8 cellular contexts compared by ENCODE assay signal in the genomic region with DNA sequence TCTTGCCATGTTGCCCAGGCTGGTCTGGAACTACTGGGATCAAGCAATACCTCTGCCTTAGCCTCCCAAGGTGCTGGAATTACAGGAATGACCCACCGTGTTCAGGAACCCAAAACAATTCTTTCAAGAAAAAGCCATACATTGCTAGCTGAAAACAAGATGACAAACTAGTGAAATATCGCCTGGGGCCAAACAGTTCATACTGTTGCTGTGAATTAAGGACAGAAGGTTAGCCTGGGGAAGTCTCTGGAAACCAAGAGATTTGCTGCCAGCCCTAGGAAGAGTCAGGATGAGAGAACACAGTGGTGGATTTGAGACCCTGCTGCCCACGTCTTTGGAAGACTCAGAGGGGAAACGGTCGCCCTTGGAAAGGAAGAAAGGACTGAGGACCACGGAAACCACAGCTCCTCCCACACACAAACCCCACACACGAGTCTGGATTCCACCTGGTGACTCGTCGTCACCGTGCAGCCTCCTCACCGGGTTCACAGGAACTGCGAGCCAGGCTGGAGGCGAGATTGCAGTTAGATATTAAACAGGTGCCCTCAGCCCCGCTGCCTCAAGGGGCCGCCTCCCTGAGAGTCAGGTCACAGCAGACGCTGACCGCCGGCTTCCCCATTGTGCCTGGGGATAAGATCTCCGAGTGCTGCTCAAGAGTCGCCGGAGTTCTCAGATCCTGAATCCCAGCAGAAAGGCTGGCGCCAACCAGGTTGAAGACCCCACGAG. TPM values are rescaled to one million over a fixed set of nuclear protein-coding genes. Genes with fewer than 3 reads are reported as not detected.
DNase-seq lines count a peak whose midpoint lies in the region; ATAC-seq and TF ChIP-seq lines count a peak whose summit lies in the region.
"Not testable (repeated sequence)": the region's sequence is repeated elsewhere in the genome, so short reads cannot be mapped to it uniquely, and the experiment has no call there.

No MANE protein-coding gene starts in this region.

- H3K27ac ChIP-seq in HUES64 (ENCODE audit: low read depth, low read length) (peak overlapping the region; percentile 88; the same call in 1 of the 2 replicates), fibroblast of lung (ENCODE audit: insufficient read depth, low read length) (peak overlapping the region; percentile 40), mucosa of rectum (ENCODE audit: low read depth in 2 of 2, low read length in 2 of 2) (peak overlapping the region; percentile 82 to 86)

- H3K4me3 ChIP-seq in HUES64 (ENCODE audit: low read length) (peak overlapping the region; percentile 92), fibroblast of lung (replicated peaks in 1 of 4; ENCODE audit: control extremely low read depth in 1 of 4, insufficient read depth in 1 of 4, low read depth in 3 of 4, low read length in 4 of 4) (peak overlapping the region; percentile 65 to 83 (median 78)), mucosa of rectum (ENCODE audit: low read length in 2 of 2) (peak overlapping the region; percentile 78 to 88)

- H3K9me3 ChIP-seq in HUES64 (ENCODE audit: insufficient read depth, low read depth, low read length); fibroblast of lung (ENCODE audit: control insufficient read depth, insufficient read depth, low read depth, low read length); mucosa of rectum (ENCODE audit: control insufficient read depth in 2 of 2, low read length in 2 of 2): not testable (repeated sequence)

- not testable (repeated sequence) for TF ChIP-seq CTCF in fibroblast of lung (conservative IDR thresholded peaks at IDR 0.05 in 1 of 2, IDR thresholded peaks at IDR 0.05 in 1 of 2; ENCODE audit: low read depth in 1 of 2, low read length in 2 of 2)

- H2AFZ ChIP-seq in fibroblast of lung (ENCODE audit: low read length) = peak overlapping the region; percentile 68

- peak overlapping the region; percentile 85 for H3K4me2 ChIP-seq in fibroblast of lung (ENCODE audit: extremely low read depth, insufficient read depth, low read length)

- WGBS in HUES64 = 4% methylated on average over 17 of the region's 23 CpGs

- H3K27me3 ChIP-seq in HUES64 (ENCODE audit: insufficient read depth, low read length); fibroblast of lung (ENCODE audit: control insufficient read depth, insufficient read depth, low read length); mucosa of rectum (ENCODE audit: control insufficient read depth in 2 of 2, insufficient read depth in 2 of 2, low read length in 2 of 2): not testable (repeated sequence)

- not testable (repeated sequence) for H3K36me3 ChIP-seq in HUES64 (ENCODE audit: insufficient read depth, low read length); fibroblast of lung (ENCODE audit: control insufficient read depth, insufficient read depth, low read length); mucosa of rectum (ENCODE audit: control insufficient read depth in 2 of 2, insufficient read depth in 2 of 2, low read length in 2 of 2)

- not testable (repeated sequence) for H3K79me2 ChIP-seq in fibroblast of lung (ENCODE audit: control insufficient read depth, insufficient read depth, low read length)

- H4K20me1 ChIP-seq in fibroblast of lung (ENCODE audit: control insufficient read depth, extremely low read depth, insufficient read depth, low read length) = not testable (repeated sequence)

- ATAC-seq in GM21423 (IDR thresholded peaks at IDR 0.05; ENCODE audit: unreplicated experiment) (peak; percentile 43), SK-N-SH treated with all-trans-retinoic acid at 6 μM for 48 hours (peak; percentile 53)

- H3K4me1 ChIP-seq in HUES64 (ENCODE audit: insufficient read depth, low read length); fibroblast of lung (ENCODE audit: control insufficient read depth, extremely low read depth, insufficient read depth, low read length); mucosa of rectum (ENCODE audit: control insufficient read depth in 2 of 2, insufficient read depth in 2 of 2, low read length in 2 of 2): not testable (repeated sequence)

- peak; percentile 26 for DNase-seq in CD1c-positive myeloid dendritic cell (ENCODE audit: extremely low spot score)
- DNase-seq in activated gamma-delta T cell treated with Interleukin-2 at 50 U/mL for 16 hours = peak; percentile 8
- peak in 1 of 2 donors; percentile 37 for DNase-seq in fibroblast of lung (ENCODE audit: low read depth in 2 of 2)
- peak; percentile 3 to 63 (median 41) for DNase-seq in stimulated activated CD4-positive, alpha-beta T cell treated with anti-CD3 and anti-CD28 coated beads, TNF-alpha, amount 100 ng/mL, for 24 hours (ENCODE audit: low read depth in 3 of 3)

- H3K9ac ChIP-seq in HUES64 (ENCODE audit: low read depth, low read length) (peak overlapping the region; percentile 88), mucosa of rectum (ENCODE audit: low read depth in 1 of 2, low read length in 2 of 2) (peak overlapping the region; percentile 56 to 83)
- not testable (repeated sequence) for H3K9ac ChIP-seq in fibroblast of lung (ENCODE audit: insufficient read depth, low read length)

RNA-seq across cellular contexts. Expression of gene ZNF443, which starts 1.0 kb away (rescaled TPM):
- polyA plus RNA-seq in HUES64 (2013, experiment 1 of 2) = 4.9 TPM
- polyA plus RNA-seq in HUES64 (2013, experiment 2 of 2) = 6.0 TPM
- 1.8 and 2.3 TPM in 2 replicates for total RNA-seq in fibroblast of lung
- polyA plus RNA-seq in fibroblast of lung = 1.1 and 1.2 TPM in 2 replicates
- 0.56 and 1.0 TPM in 2 replicates for polyA plus RNA-seq in fibroblast of lung (2012)
- 0.70 TPM in 1 of 2 replicates, not detected in the other for polyA minus RNA-seq in fibroblast of lung (ENCODE audit: low replicate concordance)

RNA-seq across cellular contexts. Expression of gene ZNF799, which starts 38.8 kb away (rescaled TPM):
- polyA plus RNA-seq in HUES64 (2013, experiment 1 of 2) = 3.4 TPM
- 4.8 TPM for polyA plus RNA-seq in HUES64 (2013, experiment 2 of 2)
- 2.3 and 3.1 TPM in 2 replicates for total RNA-seq in fibroblast of lung
- 1.6 and 1.7 TPM in 2 replicates for polyA plus RNA-seq in fibroblast of lung
- polyA plus RNA-seq in fibroblast of lung (2012) = 1.0 and 1.2 TPM in 2 replicates
- polyA minus RNA-seq in fibroblast of lung (ENCODE audit: low replicate concordance) = not detected in 2 replicates

RNA-seq across cellular contexts. Expression of gene ZNF709, which starts 44.8 kb away (rescaled TPM):
- polyA plus RNA-seq in HUES64 (2013, experiment 1 of 2) = 2.0 TPM
- polyA plus RNA-seq in HUES64 (2013, experiment 2 of 2) = 2.2 TPM
- total RNA-seq in fibroblast of lung = 3.6 and 4.8 TPM in 2 replicates
- polyA plus RNA-seq in fibroblast of lung = 1.4 and 1.5 TPM in 2 replicates
- 0.80 TPM in 2 replicates for polyA plus RNA-seq in fibroblast of lung (2012)
- polyA minus RNA-seq in fibroblast of lung (ENCODE audit: low replicate concordance) = 0.59 TPM in 1 of 2 replicates, not detected in the other
